In the genomic region with DNA sequence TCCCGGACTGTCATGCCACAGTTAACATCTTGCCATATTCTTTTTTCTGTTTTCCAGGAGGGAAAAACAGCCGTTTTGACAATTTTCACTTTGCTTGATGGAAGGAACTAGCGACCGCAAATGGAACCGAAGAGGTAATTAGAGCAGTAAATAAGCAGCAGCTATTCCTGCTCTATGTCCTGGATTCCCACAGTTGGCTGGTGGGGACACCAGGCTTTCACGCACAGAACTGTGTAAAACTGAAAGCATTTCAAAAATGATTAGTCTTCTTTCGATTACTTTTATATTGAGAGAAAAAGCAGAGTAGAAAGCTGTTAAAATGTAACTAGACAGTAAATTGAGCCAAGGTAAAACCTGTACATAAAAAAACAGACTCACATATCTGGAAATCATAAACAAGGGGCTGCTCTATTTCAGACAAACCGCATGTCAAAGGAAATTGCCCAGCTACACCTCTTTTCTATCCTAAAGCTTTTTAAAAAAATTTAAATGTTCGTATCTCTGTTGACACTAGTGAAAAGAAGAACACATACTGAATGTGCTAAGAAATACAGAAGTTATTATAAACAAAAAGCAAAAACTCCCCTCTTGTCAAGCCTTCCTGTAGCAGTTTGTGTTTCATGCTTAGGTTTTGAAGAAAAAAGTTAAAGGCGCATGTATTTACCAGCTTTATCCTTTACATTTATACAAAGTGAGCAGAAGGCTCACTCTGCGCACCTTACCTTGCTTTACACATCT, we compare ENCODE assay signal across 11 cellular contexts.
DNase-seq lines count a peak whose midpoint lies in the region; ATAC-seq, FAIRE-seq and TF ChIP-seq lines count a peak whose summit lies in the region.
"Had no signal": no experiment of that assay in that cellular context is flagged by ENCODE, and none has a peak within 500 bp of the region (broad histone marks: within the 10 kb centered on the region; RNA-seq: fewer than 3 reads in every experiment).

No MANE protein-coding gene starts in this region.

- H3K4me3 ChIP-seq in CD4-positive, alpha-beta memory T cell (ENCODE audit: low read length in 2 of 2): peak overlapping the region in 1 of 2 donors; percentile 34
- H3K4me3 ChIP-seq in SJSA1: no peak overlapping the region
- H3K4me3 ChIP-seq in esophagus (ENCODE audit: low read depth in 1 of 2, low read length in 2 of 2): no peak overlapping the region
- H3K4me3 ChIP-seq in gastrocnemius medialis: no peak overlapping the region

- peaks cover 12% of the 10 kb centered on the region for H3K36me3 ChIP-seq in CD4-positive, alpha-beta memory T cell (ENCODE audit: insufficient read depth, low read length)
- H3K36me3 ChIP-seq in SJSA1: peaks cover 43% of the 10 kb centered on the region
- H3K36me3 ChIP-seq in esophagus (ENCODE audit: control insufficient read depth in 2 of 2, insufficient read depth in 2 of 2, low read length in 1 of 2): peaks cover 0 to 10% of the 10 kb centered on the region in 2 donors
- peaks cover 0 to 16% of the 10 kb centered on the region in 2 donors for H3K36me3 ChIP-seq in gastrocnemius medialis

- H3K27me3 ChIP-seq in CD4-positive, alpha-beta memory T cell (ENCODE audit: insufficient read depth, low read length): no peaks in the 10 kb centered on the region
- H3K27me3 ChIP-seq in SJSA1 (replicated peaks) (no peaks in the 10 kb centered on the region), esophagus (ENCODE audit: control insufficient read depth in 1 of 2, insufficient read depth in 2 of 2, low read length in 2 of 2) (no peaks in the 10 kb centered on the region), gastrocnemius medialis (no peaks in the 10 kb centered on the region)

- peak overlapping the region; percentile 51 for H3K27ac ChIP-seq in CD4-positive, alpha-beta memory T cell (ENCODE audit: low read depth, low read length)
- H3K27ac ChIP-seq in SJSA1 (0 out of 2 replicates have a peak overlapping the region, but pooled peaks have one; percentile 4), esophagus (ENCODE audit: low read depth in 2 of 2, low read length in 1 of 2) (peak overlapping the region; percentile 35 to 54), gastrocnemius medialis (peak overlapping the region in 3 of 4 donors; percentile 48 to 87 (median 86))

- H3K36me3 Mint-ChIP-seq in CD4-positive, alpha-beta memory T cell: peaks cover 17 to 45% of the 10 kb centered on the region in 2 donors

- no peak for FAIRE-seq in urothelium cell line (lab: Jason Lieb, UNC)

- H3K9me3 ChIP-seq in CD4-positive, alpha-beta memory T cell (ENCODE audit: control insufficient read depth in 1 of 2, low read length in 2 of 2): no peaks in the 10 kb centered on the region
- H3K9me3 ChIP-seq in SJSA1 (replicated peaks) (no peaks in the 10 kb centered on the region), esophagus (ENCODE audit: control insufficient read depth in 2 of 2, insufficient read depth in 1 of 2, low read depth in 1 of 2, low read length in 1 of 2) (no peaks in the 10 kb centered on the region), gastrocnemius medialis (no peaks in the 10 kb centered on the region)

- H3K4me3 Mint-ChIP-seq in CD4-positive, alpha-beta memory T cell: peak overlapping the region; percentile 23 to 85 (median 76)

- no peaks in the 10 kb centered on the region for H3K27me3 Mint-ChIP-seq in CD4-positive, alpha-beta memory T cell

- H3K4me1 ChIP-seq in CD4-positive, alpha-beta memory T cell (ENCODE audit: insufficient read depth, low read length): peaks cover 97% of the 10 kb centered on the region
- H3K4me1 ChIP-seq in SJSA1 (replicated peaks): peaks cover 57% of the 10 kb centered on the region
- peaks cover 0 to 12% of the 10 kb centered on the region in 2 donors for H3K4me1 ChIP-seq in esophagus (ENCODE audit: control insufficient read depth in 2 of 2, insufficient read depth in 2 of 2, low read length in 1 of 2)
- H3K4me1 ChIP-seq in gastrocnemius medialis: peaks cover 33 to 48% of the 10 kb centered on the region in 2 donors

- peak in 1 of 5 donors; percentile 25 for DNase-seq in CD4-positive, alpha-beta memory T cell
- no peak for DNase-seq in SJSA1 (ENCODE audit: low read depth in 1 of 2, low spot score in 2 of 2)
- no peak for DNase-seq in gastrocnemius medialis
- no peak for DNase-seq in stimulated activated CD4-positive, alpha-beta T cell treated with anti-CD3 and anti-CD28 coated beads, Interleukin-15, amount 100 ng/mL, for 24 hours
- no peak for DNase-seq in urothelium cell line (ENCODE audit: low spot score)
- DNase-seq: KG1, NCI-H2171 had no signal

- H3K9me3 Mint-ChIP-seq in CD4-positive, alpha-beta memory T cell: no peaks in the 10 kb centered on the region

- CTCF ChIA-PET in CD4-positive, alpha-beta memory T cell (lab: Charles Lee; ENCODE audit: partially characterized antibody): interaction anchor here (0.8 to 2.1 kb wide), 4 partner anchors 23 to 194 kb away, joined by 3 to 16 read pairs (median 4); no protein-coding TSS in a partner anchor

- in situ Hi-C loops in gastrocnemius medialis (cut with MboI; ENCODE audit: low sequenced_read_pairs in 4 of 4): loop anchor here in 1 of 4 donors (10.0 kb wide), 1 partner anchor 193 kb away; no protein-coding TSS in a partner anchor

- intact Hi-C loops in CD4-positive, alpha-beta memory T cell (cut with micrococcal nuclease): loop anchor here (2.0 kb wide), 1 partner anchor 17 kb away; no protein-coding TSS in a partner anchor
- intact Hi-C loops in gastrocnemius medialis (cut with DNase I; ENCODE audit: low total_unique reads): no loop called here

- TF ChIP-seq POLR2A in gastrocnemius medialis (IDR thresholded peaks at IDR 0.05): no peak

- 70 to 75% methylated on average over 11 of the region's 11 CpGs for WGBS in esophagus, 2 donors

- H3K27ac Mint-ChIP-seq in CD4-positive, alpha-beta memory T cell: peak overlapping the region; percentile 88 to 97 (median 94)

- H3K4me1 Mint-ChIP-seq in CD4-positive, alpha-beta memory T cell: peaks cover 55 to 90% (median 73%) of the 10 kb centered on the region in 4 donors

- ATAC-seq in gastrocnemius medialis: no peak
- ATAC-seq in HG03442 (IDR thresholded peaks at IDR 0.05; ENCODE audit: unreplicated experiment): no peak
- no peak for ATAC-seq in GM19328 (IDR thresholded peaks at IDR 0.05; ENCODE audit: unreplicated experiment)
- ATAC-seq: esophagus mucosa had no signal

- no peak for TF ChIP-seq CTCF in gastrocnemius medialis (IDR thresholded peaks at IDR 0.05 in 4 of 5, conservative IDR thresholded peaks at IDR 0.05 in 1 of 5)

- POLR2A ChIA-PET in CD4-positive, alpha-beta memory T cell (lab: Charles Lee; ENCODE audit: partially characterized antibody): interaction anchor here (1.2 to 5.2 kb wide), 5 partner anchors 10 to 162 kb away, joined by 3 to 66 read pairs (median 6); partner anchors contain the start of gene RNF216

Comparison
In these comparisons a context has a peak if more than half of its experiments do, and no peak if none do; other contexts are left out.
1. H3K27ac ChIP-seq: peak in every context shown above with its lines; median percentile 86 in gastrocnemius medialis; 51 in CD4-positive, alpha-beta memory T cell; 44 in esophagus; 4 in SJSA1.